In the genomic region with DNA sequence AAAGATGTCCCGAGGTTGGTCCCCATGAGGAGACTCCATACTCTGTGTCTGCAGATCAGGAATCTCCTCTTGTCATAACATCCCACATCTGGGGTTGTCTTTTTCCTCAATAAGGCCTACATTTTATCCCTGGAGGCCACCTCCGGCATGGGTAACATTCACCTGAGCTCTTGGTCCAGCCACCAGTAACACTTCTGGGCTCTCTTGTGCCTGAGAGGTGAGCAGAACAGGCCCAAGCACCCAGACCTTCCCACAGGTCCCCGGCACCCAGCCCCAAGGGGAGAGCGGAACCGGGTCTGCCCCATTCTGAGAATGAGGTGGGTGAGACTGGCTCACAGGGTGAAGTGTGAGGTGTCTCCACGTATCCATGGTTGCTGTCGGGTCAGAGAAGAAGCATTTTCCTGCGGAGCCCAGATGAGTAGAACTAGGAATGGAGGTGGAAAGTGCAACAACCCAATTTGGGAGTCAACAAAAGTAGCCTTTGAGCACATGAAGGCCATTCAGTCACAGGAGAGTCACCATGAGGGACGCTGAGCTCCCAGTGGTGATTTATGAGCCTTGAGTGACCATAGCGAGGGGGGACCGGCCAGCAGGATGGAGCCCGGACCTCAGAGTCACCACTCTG, we compare ENCODE assay signal across 17 cellular contexts.
"Had no signal": no experiment of that assay in that cellular context is flagged by ENCODE, and none has a peak within 500 bp of the region (broad histone marks: within the 10 kb centered on the region; RNA-seq: fewer than 3 reads in every experiment).

No MANE protein-coding gene starts in this region.

- H3K9me3 ChIP-seq: pancreas, SK-N-SH, vagina had no signal

- H3K4me3 ChIP-seq: gastroesophageal sphincter, heart right ventricle, mucosa of descending colon, neural progenitor cell, pancreas, tibial nerve, vagina had no signal

- H3K9me3 Mint-ChIP-seq: T-helper 2 cell treated with Interferon-gamma antibody and Interleukin-4, amounts not matched to agents 5 μg/mL and 100 μg/mL, for 36 hours had no signal

- H3K4me1 Mint-ChIP-seq: naive B cell; stimulated activated naive B cell treated with anti-CD40 and anti-IgM and Interleukin-4, amounts not matched to agents 10 μg/mL and 1 μg/mL and 100 μg/mL, for 72 hours had no signal

- H3K36me3 Mint-ChIP-seq: activated naive CD8-positive, alpha-beta T cell; memory B cell; neural progenitor cell; stimulated activated naive B cell treated with anti-CD40 and anti-IgM and Interleukin-4, amounts not matched to agents 10 μg/mL and 1 μg/mL and 100 μg/mL, for 72 hours had no signal

- DNase-seq: activated CD4-positive, alpha-beta T cell treated with anti-CD3 and anti-CD28 coated beads for 4 hours; activated T-cell treated with anti-CD3 and anti-CD28 coated beads for 4 hours; heart right ventricle; kidney glomerular epithelial cell; mucosa of descending colon; naive B cell; pancreas; SK-N-SH; stimulated activated naive B cell treated with anti-CD40 and anti-IgM and Interleukin-4, amounts not matched to agents 10 μg/mL and 1 μg/mL and 100 μg/mL, for 72 hours had no signal

- H3K4me3 Mint-ChIP-seq: activated naive CD8-positive, alpha-beta T cell; memory B cell; naive B cell; neural progenitor cell; stimulated activated naive B cell treated with anti-CD40 and anti-IgM and Interleukin-4, amounts not matched to agents 10 μg/mL and 1 μg/mL and 100 μg/mL, for 72 hours; T-helper 2 cell treated with Interferon-gamma antibody and Interleukin-4, amounts not matched to agents 5 μg/mL and 100 μg/mL, for 36 hours had no signal

- H3K36me3 ChIP-seq: gastroesophageal sphincter, heart right ventricle, neural progenitor cell, pancreas, tibial nerve, vagina had no signal

- H3K4me1 ChIP-seq: gastroesophageal sphincter, heart right ventricle, pancreas, tibial nerve, vagina had no signal

- H3K27ac ChIP-seq: gastroesophageal sphincter, heart right ventricle, neural progenitor cell, pancreas, tibial nerve, vagina had no signal

- ATAC-seq: esophagus mucosa; gastroesophageal sphincter; mucosa of descending colon; stimulated activated naive B cell treated with anti-CD40 and anti-IgM and Interleukin-4, amounts not matched to agents 10 μg/mL and 1 μg/mL and 100 μg/mL, for 72 hours had no signal

- H3K27me3 ChIP-seq: gastroesophageal sphincter, heart right ventricle, neural progenitor cell, pancreas, tibial nerve, vagina had no signal

- H3K27ac Mint-ChIP-seq: activated naive CD8-positive, alpha-beta T cell; memory B cell; neural progenitor cell; stimulated activated naive B cell treated with anti-CD40 and anti-IgM and Interleukin-4, amounts not matched to agents 10 μg/mL and 1 μg/mL and 100 μg/mL, for 72 hours; T-helper 2 cell treated with Interferon-gamma antibody and Interleukin-4, amounts not matched to agents 5 μg/mL and 100 μg/mL, for 36 hours had no signal
